18 cellular contexts compared by ENCODE assay signal in the genomic region with DNA sequence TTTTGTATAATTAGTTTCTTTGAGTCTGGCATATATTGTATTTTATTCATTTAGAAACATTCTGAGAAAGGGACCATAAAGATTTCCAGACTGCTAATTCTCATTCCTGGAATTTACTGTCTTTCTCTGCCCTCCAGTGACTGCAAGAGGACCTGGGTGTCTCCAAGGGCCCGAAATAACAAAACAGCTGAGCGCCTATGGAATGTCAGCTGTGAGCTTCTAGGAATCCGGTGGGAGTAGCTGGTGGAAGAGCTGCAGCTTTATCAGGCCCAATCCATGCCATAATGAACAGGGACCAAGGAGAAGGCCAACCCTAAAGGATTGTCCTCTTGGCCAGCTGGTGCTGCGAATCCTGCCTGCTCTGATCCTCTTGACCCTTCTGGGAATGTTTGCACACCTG. TPM values are rescaled to one million over a fixed set of nuclear protein-coding genes. Genes with fewer than 3 reads are reported as not detected.
"Had no signal": no experiment of that assay in that cellular context is flagged by ENCODE, and none has a peak within 500 bp of the region (broad histone marks: within the 10 kb centered on the region; RNA-seq: fewer than 3 reads in every experiment).

No MANE protein-coding gene starts in this region.

- H3K9me3 ChIP-seq: heart left ventricle, left lung, prostate gland, right lobe of liver, upper lobe of right lung had no signal

- H3K27ac Mint-ChIP-seq: activated CD4-positive, alpha-beta T cell treated with anti-CD3 and anti-CD28 coated beads, Interleukin-2, amount 10 ng/mL, durations not matched to agents 7 days and 5 days; activated naive CD8-positive, alpha-beta T cell treated with anti-CD3 and anti-CD28 coated beads, Interleukin-2, amount 10 ng/mL, durations not matched to agents 7 days and 5 days; nephron progenitor cell; stimulated activated naive CD8-positive, alpha-beta T cell treated with anti-CD3 and anti-CD28 coated beads, Interleukin-15, amount 100 ng/mL, for 72 hours had no signal

- H3K27me3 ChIP-seq: heart left ventricle, left lung, right lobe of liver, upper lobe of right lung had no signal

- H3K27me3 Mint-ChIP-seq: activated CD4-positive, alpha-beta T cell treated with anti-CD3 and anti-CD28 coated beads, Interleukin-2, amount 10 ng/mL, durations not matched to agents 7 days and 5 days; brain; stimulated activated naive CD8-positive, alpha-beta T cell treated with anti-CD3 and anti-CD28 coated beads, Interleukin-15, amount 100 ng/mL, for 72 hours had no signal

- ATAC-seq: left lung; right lobe of liver; stimulated activated naive CD8-positive, alpha-beta T cell treated with anti-CD3 and anti-CD28 coated beads, Interleukin-15, amount 100 ng/mL, for 72 hours; upper lobe of right lung had no signal

- DNase-seq: activated CD4-positive, alpha-beta T cell treated with anti-CD3 and anti-CD28 coated beads, Interleukin-2, amount 10 ng/mL, durations not matched to agents 7 days and 5 days; activated CD4-positive, CD25-positive, alpha-beta regulatory T cell; activated CD8-positive, alpha-beta memory T cell treated with anti-CD3 and anti-CD28 coated beads, Interleukin-2, amount 50 U/mL, for 48 hours; activated gamma-delta T cell treated with Interleukin-2 at 50 U/mL for 16 hours; activated naive CD8-positive, alpha-beta T cell treated with anti-CD3 and anti-CD28 coated beads, Interleukin-2, amount 10 ng/mL, durations not matched to agents 7 days and 5 days; cortex of kidney; effector CD4-positive, alpha-beta T cell; foreskin melanocyte; heart left ventricle; left lung; nephron progenitor cell; right lobe of liver; stimulated activated CD4-positive, alpha-beta T cell treated with anti-CD3 and anti-CD28 coated beads, Interleukin-1b, Interleukin-23, amount 100 ng/mL, for 48 hours; stimulated activated naive CD8-positive, alpha-beta T cell treated with anti-CD3 and anti-CD28 coated beads, Interleukin-15, amount 100 ng/mL, for 72 hours; upper lobe of right lung had no signal

- H3K4me1 ChIP-seq: left lung, prostate gland, upper lobe of right lung had no signal

- H3K4me1 Mint-ChIP-seq: activated CD4-positive, alpha-beta T cell treated with anti-CD3 and anti-CD28 coated beads, Interleukin-2, amount 10 ng/mL, durations not matched to agents 7 days and 5 days; activated naive CD8-positive, alpha-beta T cell treated with anti-CD3 and anti-CD28 coated beads, Interleukin-2, amount 10 ng/mL, durations not matched to agents 7 days and 5 days; central memory CD8-positive, alpha-beta T cell; stimulated activated naive CD8-positive, alpha-beta T cell treated with anti-CD3 and anti-CD28 coated beads, Interleukin-15, amount 100 ng/mL, for 72 hours had no signal

- H3K9me3 Mint-ChIP-seq: activated CD4-positive, alpha-beta T cell treated with anti-CD3 and anti-CD28 coated beads, Interleukin-2, amount 10 ng/mL, durations not matched to agents 7 days and 5 days; activated naive CD8-positive, alpha-beta T cell treated with anti-CD3 and anti-CD28 coated beads, Interleukin-2, amount 10 ng/mL, durations not matched to agents 7 days and 5 days; brain; central memory CD8-positive, alpha-beta T cell; nephron progenitor cell; stimulated activated naive CD8-positive, alpha-beta T cell treated with anti-CD3 and anti-CD28 coated beads, Interleukin-15, amount 100 ng/mL, for 72 hours had no signal

- H3K27ac ChIP-seq: left lung, prostate gland, right lobe of liver, upper lobe of right lung had no signal

- H3K36me3 Mint-ChIP-seq: activated naive CD8-positive, alpha-beta T cell treated with anti-CD3 and anti-CD28 coated beads, Interleukin-2, amount 10 ng/mL, durations not matched to agents 7 days and 5 days; brain had no signal

- H3K4me3 Mint-ChIP-seq: activated CD4-positive, alpha-beta T cell treated with anti-CD3 and anti-CD28 coated beads, Interleukin-2, amount 10 ng/mL, durations not matched to agents 7 days and 5 days; activated naive CD8-positive, alpha-beta T cell treated with anti-CD3 and anti-CD28 coated beads, Interleukin-2, amount 10 ng/mL, durations not matched to agents 7 days and 5 days; brain; central memory CD8-positive, alpha-beta T cell; nephron progenitor cell; stimulated activated naive CD8-positive, alpha-beta T cell treated with anti-CD3 and anti-CD28 coated beads, Interleukin-15, amount 100 ng/mL, for 72 hours had no signal

- H3K36me3 ChIP-seq: heart left ventricle, left lung, prostate gland, right lobe of liver, upper lobe of right lung had no signal

- H3K4me3 ChIP-seq: heart left ventricle, left lung, prostate gland, right lobe of liver, upper lobe of right lung had no signal

RNA-seq across cellular contexts. Expression of gene RDH12, which starts 31.9 kb away (rescaled TPM):
- total RNA-seq: activated CD4-positive, alpha-beta T cell treated with anti-CD3 and anti-CD28 coated beads, Interleukin-2, amount 10 ng/mL, durations not matched to agents 7 days and 5 days; activated naive CD8-positive, alpha-beta T cell treated with anti-CD3 and anti-CD28 coated beads, Interleukin-2, amount 10 ng/mL, durations not matched to agents 7 days and 5 days; heart left ventricle had no signal
- polyA plus RNA-seq: heart left ventricle had no signal
